24 cellular contexts compared by ENCODE assay signal in the genomic region with DNA sequence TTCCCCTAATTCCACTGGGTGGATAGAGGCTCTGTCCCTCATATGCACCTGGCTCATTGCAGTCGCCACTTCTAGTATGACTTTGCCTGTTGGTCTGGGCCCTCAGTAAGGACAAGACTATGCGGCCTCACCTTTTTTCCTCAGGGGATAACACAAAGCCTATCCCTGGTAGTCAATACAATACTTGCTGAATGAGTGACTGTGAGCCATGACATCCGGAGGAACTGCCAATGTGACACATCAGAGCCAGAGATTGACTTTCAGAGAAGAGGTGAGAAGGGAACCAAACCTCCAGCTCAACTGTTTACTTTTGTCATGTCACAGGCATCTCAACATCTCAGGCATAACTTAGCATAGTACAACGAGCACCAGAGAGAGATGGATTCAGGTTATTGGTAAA.
"Had no signal": no experiment of that assay in that cellular context is flagged by ENCODE, and none has a peak within 500 bp of the region (broad histone marks: within the 10 kb centered on the region; RNA-seq: fewer than 3 reads in every experiment).

No MANE protein-coding gene starts in this region.

- H3K4me2 ChIP-seq: PC-9 had no signal

- H3K9me3 ChIP-seq: Peyer's patch, SJSA1 had no signal

- FAIRE-seq: HepG2 had no signal

- H2AFZ ChIP-seq: PC-9 had no signal

- H3K27ac ChIP-seq: HL-60, PC-9, Peyer's patch, SJSA1, SK-N-MC had no signal

- H3K27me3 ChIP-seq: Peyer's patch, SJSA1 had no signal

- ATAC-seq: HepG2 had no signal

- H3K4me3 ChIP-seq: PC-9, Peyer's patch, SJSA1, SK-N-MC had no signal

- H3K4me1 ChIP-seq: Peyer's patch, SJSA1 had no signal

- DNase-seq: IMR-90, Karpas-422, KG1, MM.1S, NCI-H1092 treated with DMSO at 0.1 percent for 48 hours, NCI-H1436, NCI-H187, NCI-H2029, NCI-H2081 treated with DMSO at 0.1 percent for 48 hours, NCI-H2171, NCI-H226, NCI-H446, NCI-H510A, NCI-H524 treated with DMSO at 0.1 percent for 48 hours, NCI-H69, NCI-H774, PC-9, Peyer's patch, Right ventricle myocardium superior, SIG-M5 had no signal

- H3K36me3 ChIP-seq: Peyer's patch, SJSA1 had no signal
